16 cellular contexts compared by ENCODE assay signal in the genomic region with DNA sequence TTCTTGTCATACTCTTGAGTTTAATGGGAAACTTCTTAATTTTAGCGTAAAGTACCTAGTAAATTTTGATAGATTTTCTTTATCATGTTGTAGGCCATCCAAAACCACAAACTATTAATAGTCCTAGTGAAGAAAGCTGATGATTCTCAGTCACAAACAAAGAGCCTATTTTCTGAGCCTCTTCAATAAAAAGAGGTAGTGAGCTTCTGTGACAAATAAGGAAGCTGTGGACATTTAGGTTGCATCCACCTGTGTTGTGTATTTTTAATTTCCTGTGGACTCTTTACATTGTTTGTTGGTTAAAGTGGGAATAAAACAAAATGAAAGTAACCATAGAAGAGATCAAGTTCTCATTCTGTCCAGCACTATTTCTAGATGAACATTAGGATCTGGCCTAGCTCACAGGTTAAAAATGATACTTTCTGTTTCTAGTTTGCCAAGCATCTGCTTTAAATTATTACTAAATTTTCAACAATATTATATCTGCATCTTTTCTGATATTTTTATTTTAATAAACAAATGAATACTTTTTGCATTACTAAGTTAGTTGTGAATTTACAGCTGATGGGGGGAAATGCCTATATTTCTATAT.
"Had no signal": no experiment of that assay in that cellular context is flagged by ENCODE, and none has a peak within 500 bp of the region (broad histone marks: within the 10 kb centered on the region; RNA-seq: fewer than 3 reads in every experiment).

No MANE protein-coding gene starts in this region.

- H3K4me1 ChIP-seq: lower lobe of right lung had no signal

- H3K36me3 ChIP-seq: lower lobe of right lung, WERI-Rb-1 had no signal

- H3K4me3 ChIP-seq: lower lobe of right lung had no signal

- H3K9me3 Mint-ChIP-seq: activated CD4-positive, alpha-beta T cell treated with anti-CD3 and anti-CD28 coated beads, Interleukin-2, amount 10 ng/mL, durations not matched to agents 24 days and 14 days had no signal

- H3K4me1 Mint-ChIP-seq: activated CD4-positive, alpha-beta T cell treated with anti-CD3 and anti-CD28 coated beads, Interleukin-2, amount 10 ng/mL, durations not matched to agents 24 days and 14 days; activated naive CD4-positive, alpha-beta T cell treated with anti-CD3 and anti-CD28 coated beads, Interleukin-2, amount 10 ng/mL, durations not matched to agents 7 days and 5 days; naive thymus-derived CD8-positive, alpha-beta T cell had no signal

- ATAC-seq: left cardiac atrium; lower lobe of right lung; naive thymus-derived CD8-positive, alpha-beta T cell; right cardiac atrium had no signal

- H3K4me3 Mint-ChIP-seq: activated CD4-positive, alpha-beta T cell treated with anti-CD3 and anti-CD28 coated beads, Interleukin-2, amount 10 ng/mL, durations not matched to agents 24 days and 14 days; activated naive CD4-positive, alpha-beta T cell treated with anti-CD3 and anti-CD28 coated beads, Interleukin-2, amount 10 ng/mL, durations not matched to agents 7 days and 5 days; naive thymus-derived CD8-positive, alpha-beta T cell had no signal

- DNase-seq: activated CD4-positive, alpha-beta T cell treated with anti-CD3 and anti-CD28 coated beads, Interleukin-2, amount 10 ng/mL, durations not matched to agents 24 days and 14 days; activated naive CD4-positive, alpha-beta T cell treated with anti-CD3 and anti-CD28 coated beads, Interleukin-2, amount 10 ng/mL, durations not matched to agents 7 days and 5 days; activated T-cell treated with anti-CD3 and anti-CD28 coated beads for 4 hours; caudate nucleus; cortex of kidney; effector CD8-positive, alpha-beta T cell; left cardiac atrium; lower lobe of right lung; naive thymus-derived CD8-positive, alpha-beta T cell; occipital lobe; right cardiac atrium; small intestine; T1000; WERI-Rb-1 had no signal

- H3K27me3 Mint-ChIP-seq: activated CD4-positive, alpha-beta T cell treated with anti-CD3 and anti-CD28 coated beads, Interleukin-2, amount 10 ng/mL, durations not matched to agents 24 days and 14 days; activated naive CD4-positive, alpha-beta T cell treated with anti-CD3 and anti-CD28 coated beads, Interleukin-2, amount 10 ng/mL, durations not matched to agents 7 days and 5 days; naive thymus-derived CD8-positive, alpha-beta T cell; progenitor cell of endocrine pancreas had no signal

- H3K27ac Mint-ChIP-seq: activated CD4-positive, alpha-beta T cell treated with anti-CD3 and anti-CD28 coated beads, Interleukin-2, amount 10 ng/mL, durations not matched to agents 24 days and 14 days; activated naive CD4-positive, alpha-beta T cell treated with anti-CD3 and anti-CD28 coated beads, Interleukin-2, amount 10 ng/mL, durations not matched to agents 7 days and 5 days; activated T-helper 2 cell treated with anti-CD3 and anti-CD28 coated beads, Interferon-gamma antibody, Interleukin-2, Interleukin-4, amounts not matched to agents 10 μg/mL and 5 μg/mL and 100 μg/mL, durations not matched to agents 14 hours and 24 hours and 36 hours; naive thymus-derived CD8-positive, alpha-beta T cell; progenitor cell of endocrine pancreas had no signal

- H3K27ac ChIP-seq: lower lobe of right lung, WERI-Rb-1 had no signal

- H3K36me3 Mint-ChIP-seq: activated naive CD4-positive, alpha-beta T cell treated with anti-CD3 and anti-CD28 coated beads, Interleukin-2, amount 10 ng/mL, durations not matched to agents 7 days and 5 days; naive thymus-derived CD8-positive, alpha-beta T cell had no signal
